In the genomic region with DNA sequence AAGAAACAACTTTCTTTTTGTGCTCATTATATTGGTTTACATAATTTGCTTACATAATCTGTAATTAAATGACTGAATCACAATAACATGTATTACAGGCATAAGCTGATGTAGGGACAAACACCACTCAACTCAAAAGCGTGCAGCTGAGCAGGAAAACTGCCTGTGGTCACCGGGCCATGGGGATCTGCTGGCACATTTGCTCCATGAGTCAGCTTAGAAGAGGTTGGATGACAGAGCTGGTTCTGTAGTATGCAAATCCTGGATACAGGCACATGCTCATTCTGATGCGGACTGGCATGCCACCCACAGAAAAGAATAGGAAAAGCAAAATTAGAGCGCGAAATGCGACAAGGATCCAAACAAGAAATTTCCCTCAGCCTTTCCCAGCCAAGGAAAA, we compare ENCODE assay signal across 7 cellular contexts.
DNase-seq lines count a peak whose midpoint lies in the region; ATAC-seq lines count a peak whose summit lies in the region.

No MANE protein-coding gene starts in this region.

- peak overlapping the region; percentile 75 for H2AFZ ChIP-seq in GM23248

- H3K27ac ChIP-seq in GM23248: peak overlapping the region; percentile 83

- no peaks in the 10 kb centered on the region for H3K36me3 ChIP-seq in GM23248 (ENCODE audit: low read depth)

- in situ Hi-C loops in GM23248 (cut with MboI): no loop called here

- no peaks in the 10 kb centered on the region for H4K20me1 ChIP-seq in GM23248 (ENCODE audit: insufficient read depth)

- no peaks in the 10 kb centered on the region for H3K79me2 ChIP-seq in GM23248 (ENCODE audit: insufficient read depth)

- DNase-seq in GM23248: peak; percentile 99
- peak; percentile 56 for DNase-seq in NCI-H226
- peak; percentile 96 for DNase-seq in dedifferentiated amniotic fluid mesenchymal stem cell (ENCODE audit: extremely low spot score)
- peak; percentile 90 for DNase-seq in non-pigmented ciliary epithelial cell (ENCODE audit: low read depth)
- no peak for DNase-seq in NCI-H1105 (lab: John Stamatoyannopoulos, UW)
- no peak for DNase-seq in activated CD4-positive, CD25-positive, alpha-beta regulatory T cell treated with anti-CD3 and anti-CD28 coated beads, Interleukin-2, amount 50 U/mL, for 72 hours

- no peaks in the 10 kb centered on the region for H3K9me2 ChIP-seq in GM23248 (ENCODE audit: insufficient read depth)

- peak overlapping the region; percentile 52 for H3K4me3 ChIP-seq in GM23248

- no peak for ATAC-seq in HG03025 (IDR thresholded peaks at IDR 0.05; ENCODE audit: low FRiP score, unreplicated experiment)

- H3K9me3 ChIP-seq in GM23248 (ENCODE audit: low read depth): no peaks in the 10 kb centered on the region

- H3K4me1 ChIP-seq in GM23248 (ENCODE audit: insufficient read depth): peaks cover 19% of the 10 kb centered on the region

- H3K4me2 ChIP-seq in GM23248 (ENCODE audit: unreplicated experiment): peak overlapping the region; percentile 55

- H3K27me3 ChIP-seq in GM23248 (replicated peaks; ENCODE audit: insufficient read depth): no peaks in the 10 kb centered on the region

- H3K9ac ChIP-seq in GM23248: peak overlapping the region; percentile 60

- WGBS in GM23248 (ENCODE audit: low coverage in 1 of 2, low lambda C conversion rate in 2 of 2, missing lambda C conversion rate in 2 of 2), 2 experiments: 0 to 3% methylated on average over 6 of the region's 6 CpGs

- peaks cover 11% of the 10 kb centered on the region for H3F3A ChIP-seq in GM23248 (ENCODE audit: insufficient read depth)

Comparison
In these comparisons a context has a peak if more than half of its experiments do, and no peak if none do; other contexts are left out.
1. DNase-seq: peak in GM23248 (single experiment), NCI-H226 (single experiment), dedifferentiated amniotic fluid mesenchymal stem cell (single experiment) and non-pigmented ciliary epithelial cell (single experiment); none in NCI-H1105 (single experiment) and activated CD4-positive, CD25-positive, alpha-beta regulatory T cell treated with anti-CD3 and anti-CD28 coated beads, Interleukin-2, amount 50 U/mL, for 72 hours (single experiment).